Comparison of ENCODE assay signal across 1 cellular context in genomic region chr7:5822742-5823503, GRCh38.
TF ChIP-seq lines count a peak whose summit lies in the region.

No MANE protein-coding gene starts in this region.

TF ChIP-seq in HepG2, 621 proteins besides CTCF, POLR2A, EP300 and RAD21 (continued from another document and continues in another):
- TF ChIP-seq, protein P1, sequence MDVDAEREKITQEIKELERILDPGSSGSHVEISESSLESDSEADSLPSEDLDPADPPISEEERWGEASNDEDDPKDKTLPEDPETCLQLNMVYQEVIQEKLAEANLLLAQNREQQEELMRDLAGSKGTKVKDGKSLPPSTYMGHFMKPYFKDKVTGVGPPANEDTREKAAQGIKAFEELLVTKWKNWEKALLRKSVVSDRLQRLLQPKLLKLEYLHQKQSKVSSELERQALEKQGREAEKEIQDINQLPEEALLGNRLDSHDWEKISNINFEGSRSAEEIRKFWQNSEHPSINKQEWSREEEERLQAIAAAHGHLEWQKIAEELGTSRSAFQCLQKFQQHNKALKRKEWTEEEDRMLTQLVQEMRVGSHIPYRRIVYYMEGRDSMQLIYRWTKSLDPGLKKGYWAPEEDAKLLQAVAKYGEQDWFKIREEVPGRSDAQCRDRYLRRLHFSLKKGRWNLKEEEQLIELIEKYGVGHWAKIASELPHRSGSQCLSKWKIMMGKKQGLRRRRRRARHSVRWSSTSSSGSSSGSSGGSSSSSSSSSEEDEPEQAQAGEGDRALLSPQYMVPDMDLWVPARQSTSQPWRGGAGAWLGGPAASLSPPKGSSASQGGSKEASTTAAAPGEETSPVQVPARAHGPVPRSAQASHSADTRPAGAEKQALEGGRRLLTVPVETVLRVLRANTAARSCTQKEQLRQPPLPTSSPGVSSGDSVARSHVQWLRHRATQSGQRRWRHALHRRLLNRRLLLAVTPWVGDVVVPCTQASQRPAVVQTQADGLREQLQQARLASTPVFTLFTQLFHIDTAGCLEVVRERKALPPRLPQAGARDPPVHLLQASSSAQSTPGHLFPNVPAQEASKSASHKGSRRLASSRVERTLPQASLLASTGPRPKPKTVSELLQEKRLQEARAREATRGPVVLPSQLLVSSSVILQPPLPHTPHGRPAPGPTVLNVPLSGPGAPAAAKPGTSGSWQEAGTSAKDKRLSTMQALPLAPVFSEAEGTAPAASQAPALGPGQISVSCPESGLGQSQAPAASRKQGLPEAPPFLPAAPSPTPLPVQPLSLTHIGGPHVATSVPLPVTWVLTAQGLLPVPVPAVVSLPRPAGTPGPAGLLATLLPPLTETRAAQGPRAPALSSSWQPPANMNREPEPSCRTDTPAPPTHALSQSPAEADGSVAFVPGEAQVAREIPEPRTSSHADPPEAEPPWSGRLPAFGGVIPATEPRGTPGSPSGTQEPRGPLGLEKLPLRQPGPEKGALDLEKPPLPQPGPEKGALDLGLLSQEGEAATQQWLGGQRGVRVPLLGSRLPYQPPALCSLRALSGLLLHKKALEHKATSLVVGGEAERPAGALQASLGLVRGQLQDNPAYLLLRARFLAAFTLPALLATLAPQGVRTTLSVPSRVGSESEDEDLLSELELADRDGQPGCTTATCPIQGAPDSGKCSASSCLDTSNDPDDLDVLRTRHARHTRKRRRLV (CRISPR knock-in tag; IDR thresholded peaks at IDR 0.05) = peak; percentile 62; the same call in 1 of the 2 replicates
- no peak for TF ChIP-seq GPN1 (CRISPR knock-in tag; IDR thresholded peaks at IDR 0.05; ENCODE audit: borderline replicate concordance)
- no peak for TF ChIP-seq ZNF619 (CRISPR knock-in tag; IDR thresholded peaks at IDR 0.05)
- no peak for TF ChIP-seq ZBTB42 (CRISPR knock-in tag; IDR thresholded peaks at IDR 0.05)
- TF ChIP-seq FOXC1 (CRISPR knock-in tag; IDR thresholded peaks at IDR 0.05; ENCODE audit: borderline replicate concordance) = 0 out of 2 replicates have a peak, but pooled peaks have one; percentile 2
- peak; percentile 52; the same call in 1 of the 2 replicates for TF ChIP-seq FOXK1 (CRISPR knock-in tag; IDR thresholded peaks at IDR 0.05; ENCODE audit: borderline replicate concordance, low read depth)
- no peak for TF ChIP-seq GTF2F1 (IDR thresholded peaks at IDR 0.05; ENCODE audit: low read length)
- TF ChIP-seq AKAP8 (CRISPR knock-in tag; IDR thresholded peaks at IDR 0.05) = no peak
- no peak for TF ChIP-seq KDM3A (CRISPR knock-in tag; IDR thresholded peaks at IDR 0.05; ENCODE audit: low read depth)
- no peak for TF ChIP-seq KMT2A (CRISPR knock-in tag; IDR thresholded peaks at IDR 0.05)
- TF ChIP-seq ZNF790 (CRISPR knock-in tag; IDR thresholded peaks at IDR 0.05; ENCODE audit: borderline replicate concordance) = 0 out of 2 replicates have a peak, but pooled peaks have one; percentile 62
- TF ChIP-seq MEF2D (CRISPR knock-in tag; IDR thresholded peaks at IDR 0.05) = no peak
- no peak for TF ChIP-seq ZNF383 (CRISPR knock-in tag; IDR thresholded peaks at IDR 0.05; ENCODE audit: borderline replicate concordance)
- TF ChIP-seq, protein P2, sequence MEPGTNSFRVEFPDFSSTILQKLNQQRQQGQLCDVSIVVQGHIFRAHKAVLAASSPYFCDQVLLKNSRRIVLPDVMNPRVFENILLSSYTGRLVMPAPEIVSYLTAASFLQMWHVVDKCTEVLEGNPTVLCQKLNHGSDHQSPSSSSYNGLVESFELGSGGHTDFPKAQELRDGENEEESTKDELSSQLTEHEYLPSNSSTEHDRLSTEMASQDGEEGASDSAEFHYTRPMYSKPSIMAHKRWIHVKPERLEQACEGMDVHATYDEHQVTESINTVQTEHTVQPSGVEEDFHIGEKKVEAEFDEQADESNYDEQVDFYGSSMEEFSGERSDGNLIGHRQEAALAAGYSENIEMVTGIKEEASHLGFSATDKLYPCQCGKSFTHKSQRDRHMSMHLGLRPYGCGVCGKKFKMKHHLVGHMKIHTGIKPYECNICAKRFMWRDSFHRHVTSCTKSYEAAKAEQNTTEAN (CRISPR knock-in tag; conservative IDR thresholded peaks at IDR 0.05) = no peak
- no peak for TF ChIP-seq ZMAT3 (CRISPR knock-in tag; conservative IDR thresholded peaks at IDR 0.05)
- TF ChIP-seq SMAD9 (CRISPR knock-in tag; IDR thresholded peaks at IDR 0.05) = no peak
- no peak for TF ChIP-seq ZNF256 (CRISPR knock-in tag; conservative IDR thresholded peaks at IDR 0.05)
- no peak for TF ChIP-seq SMYD3 (CRISPR knock-in tag; IDR thresholded peaks at IDR 0.05)
- no peak for TF ChIP-seq SRSF9 (IDR thresholded peaks at IDR 0.05; ENCODE audit: borderline replicate concordance, insufficient read depth, low read depth, low read length, poor library complexity, severe bottlenecking)
- TF ChIP-seq, protein P3, sequence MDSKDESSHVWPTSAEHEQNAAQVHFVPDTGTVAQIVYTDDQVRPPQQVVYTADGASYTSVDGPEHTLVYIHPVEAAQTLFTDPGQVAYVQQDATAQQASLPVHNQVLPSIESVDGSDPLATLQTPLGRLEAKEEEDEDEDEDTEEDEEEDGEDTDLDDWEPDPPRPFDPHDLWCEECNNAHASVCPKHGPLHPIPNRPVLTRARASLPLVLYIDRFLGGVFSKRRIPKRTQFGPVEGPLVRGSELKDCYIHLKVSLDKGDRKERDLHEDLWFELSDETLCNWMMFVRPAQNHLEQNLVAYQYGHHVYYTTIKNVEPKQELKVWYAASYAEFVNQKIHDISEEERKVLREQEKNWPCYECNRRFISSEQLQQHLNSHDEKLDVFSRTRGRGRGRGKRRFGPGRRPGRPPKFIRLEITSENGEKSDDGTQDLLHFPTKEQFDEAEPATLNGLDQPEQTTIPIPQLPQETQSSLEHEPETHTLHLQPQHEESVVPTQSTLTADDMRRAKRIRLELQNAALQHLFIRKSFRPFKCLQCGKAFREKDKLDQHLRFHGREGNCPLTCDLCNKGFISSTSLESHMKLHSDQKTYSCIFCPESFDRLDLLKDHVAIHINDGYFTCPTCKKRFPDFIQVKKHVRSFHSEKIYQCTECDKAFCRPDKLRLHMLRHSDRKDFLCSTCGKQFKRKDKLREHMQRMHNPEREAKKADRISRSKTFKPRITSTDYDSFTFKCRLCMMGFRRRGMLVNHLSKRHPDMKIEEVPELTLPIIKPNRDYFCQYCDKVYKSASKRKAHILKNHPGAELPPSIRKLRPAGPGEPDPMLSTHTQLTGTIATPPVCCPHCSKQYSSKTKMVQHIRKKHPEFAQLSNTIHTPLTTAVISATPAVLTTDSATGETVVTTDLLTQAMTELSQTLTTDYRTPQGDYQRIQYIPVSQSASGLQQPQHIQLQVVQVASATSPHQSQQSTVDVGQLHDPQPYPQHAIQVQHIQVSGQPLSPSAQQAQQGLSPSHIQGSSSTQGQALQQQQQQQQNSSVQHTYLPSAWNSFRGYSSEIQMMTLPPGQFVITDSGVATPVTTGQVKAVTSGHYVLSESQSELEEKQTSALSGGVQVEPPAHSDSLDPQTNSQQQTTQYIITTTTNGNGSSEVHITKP (CRISPR knock-in tag; IDR thresholded peaks at IDR 0.05; ENCODE audit: low read depth) = peak; percentile 97
- TF ChIP-seq KDM6A (CRISPR knock-in tag; IDR thresholded peaks at IDR 0.05; ENCODE audit: low read depth) = no peak
- no peak for TF ChIP-seq RNF2 (conservative IDR thresholded peaks at IDR 0.05; ENCODE audit: low read depth)
- no peak for TF ChIP-seq SCMH1 (CRISPR knock-in tag; IDR thresholded peaks at IDR 0.05; ENCODE audit: borderline replicate concordance)
- TF ChIP-seq HOXD1 (CRISPR knock-in tag; IDR thresholded peaks at IDR 0.05) = no peak
- no peak for TF ChIP-seq ZBTB20 (CRISPR knock-in tag; IDR thresholded peaks at IDR 0.05; ENCODE audit: borderline replicate concordance, low read depth)
- TF ChIP-seq, protein P4, sequence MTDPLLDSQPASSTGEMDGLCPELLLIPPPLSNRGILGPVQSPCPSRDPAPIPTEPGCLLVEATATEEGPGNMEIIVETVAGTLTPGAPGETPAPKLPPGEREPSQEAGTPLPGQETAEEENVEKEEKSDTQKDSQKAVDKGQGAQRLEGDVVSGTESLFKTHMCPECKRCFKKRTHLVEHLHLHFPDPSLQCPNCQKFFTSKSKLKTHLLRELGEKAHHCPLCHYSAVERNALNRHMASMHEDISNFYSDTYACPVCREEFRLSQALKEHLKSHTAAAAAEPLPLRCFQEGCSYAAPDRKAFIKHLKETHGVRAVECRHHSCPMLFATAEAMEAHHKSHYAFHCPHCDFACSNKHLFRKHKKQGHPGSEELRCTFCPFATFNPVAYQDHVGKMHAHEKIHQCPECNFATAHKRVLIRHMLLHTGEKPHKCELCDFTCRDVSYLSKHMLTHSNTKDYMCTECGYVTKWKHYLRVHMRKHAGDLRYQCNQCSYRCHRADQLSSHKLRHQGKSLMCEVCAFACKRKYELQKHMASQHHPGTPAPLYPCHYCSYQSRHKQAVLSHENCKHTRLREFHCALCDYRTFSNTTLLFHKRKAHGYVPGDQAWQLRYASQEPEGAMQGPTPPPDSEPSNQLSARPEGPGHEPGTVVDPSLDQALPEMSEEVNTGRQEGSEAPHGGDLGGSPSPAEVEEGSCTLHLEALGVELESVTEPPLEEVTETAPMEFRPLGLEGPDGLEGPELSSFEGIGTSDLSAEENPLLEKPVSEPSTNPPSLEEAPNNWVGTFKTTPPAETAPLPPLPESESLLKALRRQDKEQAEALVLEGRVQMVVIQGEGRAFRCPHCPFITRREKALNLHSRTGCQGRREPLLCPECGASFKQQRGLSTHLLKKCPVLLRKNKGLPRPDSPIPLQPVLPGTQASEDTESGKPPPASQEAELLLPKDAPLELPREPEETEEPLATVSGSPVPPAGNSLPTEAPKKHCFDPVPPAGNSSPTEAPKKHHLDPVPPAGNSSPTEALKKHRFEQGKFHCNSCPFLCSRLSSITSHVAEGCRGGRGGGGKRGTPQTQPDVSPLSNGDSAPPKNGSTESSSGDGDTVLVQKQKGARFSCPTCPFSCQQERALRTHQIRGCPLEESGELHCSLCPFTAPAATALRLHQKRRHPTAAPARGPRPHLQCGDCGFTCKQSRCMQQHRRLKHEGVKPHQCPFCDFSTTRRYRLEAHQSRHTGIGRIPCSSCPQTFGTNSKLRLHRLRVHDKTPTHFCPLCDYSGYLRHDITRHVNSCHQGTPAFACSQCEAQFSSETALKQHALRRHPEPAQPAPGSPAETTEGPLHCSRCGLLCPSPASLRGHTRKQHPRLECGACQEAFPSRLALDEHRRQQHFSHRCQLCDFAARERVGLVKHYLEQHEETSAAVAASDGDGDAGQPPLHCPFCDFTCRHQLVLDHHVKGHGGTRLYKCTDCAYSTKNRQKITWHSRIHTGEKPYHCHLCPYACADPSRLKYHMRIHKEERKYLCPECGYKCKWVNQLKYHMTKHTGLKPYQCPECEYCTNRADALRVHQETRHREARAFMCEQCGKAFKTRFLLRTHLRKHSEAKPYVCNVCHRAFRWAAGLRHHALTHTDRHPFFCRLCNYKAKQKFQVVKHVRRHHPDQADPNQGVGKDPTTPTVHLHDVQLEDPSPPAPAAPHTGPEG (CRISPR knock-in tag; IDR thresholded peaks at IDR 0.05) = no peak
- TF ChIP-seq ZNF143 (CRISPR knock-in tag; IDR thresholded peaks at IDR 0.05) = peak; percentile 92
- TF ChIP-seq AHR (CRISPR knock-in tag; IDR thresholded peaks at IDR 0.05) = no peak
- no peak for TF ChIP-seq SP4 (CRISPR knock-in tag; IDR thresholded peaks at IDR 0.05)
- TF ChIP-seq BHLHE40 (IDR thresholded peaks at IDR 0.05; ENCODE audit: low read length) = peak; percentile 69
- TF ChIP-seq ARHGAP35 (CRISPR knock-in tag; IDR thresholded peaks at IDR 0.05; ENCODE audit: borderline replicate concordance) = no peak
- TF ChIP-seq, protein P5, sequence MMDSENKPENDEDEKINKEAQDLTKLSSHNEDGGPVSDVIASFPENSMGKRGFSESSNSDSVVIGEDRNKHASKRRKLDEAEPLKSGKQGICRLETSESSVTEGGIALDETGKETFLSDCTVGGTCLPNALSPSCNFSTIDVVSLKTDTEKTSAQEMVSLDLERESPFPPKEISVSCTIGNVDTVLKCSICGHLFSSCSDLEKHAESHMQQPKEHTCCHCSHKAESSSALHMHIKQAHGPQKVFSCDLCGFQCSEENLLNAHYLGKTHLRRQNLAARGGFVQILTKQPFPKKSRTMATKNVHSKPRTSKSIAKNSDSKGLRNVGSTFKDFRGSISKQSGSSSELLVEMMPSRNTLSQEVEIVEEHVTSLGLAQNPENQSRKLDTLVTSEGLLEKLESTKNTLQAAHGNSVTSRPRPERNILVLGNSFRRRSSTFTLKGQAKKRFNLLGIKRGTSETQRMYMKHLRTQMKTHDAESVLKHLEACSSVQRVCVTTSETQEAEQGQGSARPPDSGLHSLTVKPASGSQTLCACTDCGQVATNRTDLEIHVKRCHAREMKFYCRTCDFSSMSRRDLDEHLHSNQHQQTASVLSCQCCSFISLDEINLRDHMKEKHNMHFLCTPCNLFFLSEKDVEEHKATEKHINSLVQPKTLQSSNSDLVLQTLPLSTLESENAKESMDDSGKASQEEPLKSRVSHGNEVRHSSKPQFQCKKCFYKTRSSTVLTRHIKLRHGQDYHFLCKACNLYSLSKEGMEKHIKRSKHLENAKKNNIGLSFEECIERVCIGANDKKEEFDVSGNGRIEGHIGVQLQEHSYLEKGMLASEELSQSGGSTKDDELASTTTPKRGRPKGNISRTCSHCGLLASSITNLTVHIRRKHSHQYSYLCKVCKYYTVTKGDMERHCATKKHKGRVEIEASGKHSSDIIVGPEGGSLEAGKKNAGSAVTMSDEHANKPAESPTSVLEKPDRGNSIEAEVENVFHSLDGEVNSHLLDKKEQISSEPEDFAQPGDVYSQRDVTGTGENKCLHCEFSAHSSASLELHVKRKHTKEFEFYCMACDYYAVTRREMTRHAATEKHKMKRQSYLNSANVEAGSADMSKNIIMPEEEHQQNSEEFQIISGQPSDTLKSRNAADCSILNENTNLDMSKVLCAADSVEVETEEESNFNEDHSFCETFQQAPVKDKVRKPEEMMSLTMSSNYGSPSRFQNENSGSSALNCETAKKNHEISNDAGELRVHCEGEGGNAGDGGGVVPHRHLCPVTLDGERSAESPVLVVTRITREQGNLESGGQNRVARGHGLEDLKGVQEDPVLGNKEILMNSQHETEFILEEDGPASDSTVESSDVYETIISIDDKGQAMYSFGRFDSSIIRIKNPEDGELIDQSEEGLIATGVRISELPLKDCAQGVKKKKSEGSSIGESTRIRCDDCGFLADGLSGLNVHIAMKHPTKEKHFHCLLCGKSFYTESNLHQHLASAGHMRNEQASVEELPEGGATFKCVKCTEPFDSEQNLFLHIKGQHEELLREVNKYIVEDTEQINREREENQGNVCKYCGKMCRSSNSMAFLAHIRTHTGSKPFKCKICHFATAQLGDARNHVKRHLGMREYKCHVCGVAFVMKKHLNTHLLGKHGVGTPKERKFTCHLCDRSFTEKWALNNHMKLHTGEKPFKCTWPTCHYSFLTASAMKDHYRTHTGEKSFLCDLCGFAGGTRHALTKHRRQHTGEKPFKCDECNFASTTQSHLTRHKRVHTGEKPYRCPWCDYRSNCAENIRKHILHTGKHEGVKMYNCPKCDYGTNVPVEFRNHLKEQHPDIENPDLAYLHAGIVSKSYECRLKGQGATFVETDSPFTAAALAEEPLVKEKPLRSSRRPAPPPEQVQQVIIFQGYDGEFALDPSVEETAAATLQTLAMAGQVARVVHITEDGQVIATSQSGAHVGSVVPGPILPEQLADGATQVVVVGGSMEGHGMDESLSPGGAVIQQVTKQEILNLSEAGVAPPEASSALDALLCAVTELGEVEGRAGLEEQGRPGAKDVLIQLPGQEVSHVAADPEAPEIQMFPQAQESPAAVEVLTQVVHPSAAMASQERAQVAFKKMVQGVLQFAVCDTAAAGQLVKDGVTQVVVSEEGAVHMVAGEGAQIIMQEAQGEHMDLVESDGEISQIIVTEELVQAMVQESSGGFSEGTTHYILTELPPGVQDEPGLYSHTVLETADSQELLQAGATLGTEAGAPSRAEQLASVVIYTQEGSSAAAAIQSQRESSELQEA (CRISPR knock-in tag; IDR thresholded peaks at IDR 0.05; ENCODE audit: not compliant biosample characterization) = no peak
- no peak for TF ChIP-seq ZSCAN9 (CRISPR knock-in tag; IDR thresholded peaks at IDR 0.05; ENCODE audit: borderline replicate concordance)
- TF ChIP-seq NFYB (CRISPR knock-in tag; IDR thresholded peaks at IDR 0.05) = peak; percentile 73
- TF ChIP-seq ZBTB21 (CRISPR knock-in tag; IDR thresholded peaks at IDR 0.05) = no peak
- no peak for TF ChIP-seq PITX1 (CRISPR knock-in tag; IDR thresholded peaks at IDR 0.05)
- TF ChIP-seq JUND (CRISPR knock-in tag; IDR thresholded peaks at IDR 0.05) = no peak
